Comparison of ENCODE assay signal across 9 cellular contexts in genomic region chr19:3762130-3762473, GRCh38. TPM values are rescaled to one million over a fixed set of nuclear protein-coding genes. Genes with fewer than 3 reads are reported as not detected.
DNase-seq lines count a peak whose midpoint lies in the region; ATAC-seq, FAIRE-seq and TF ChIP-seq lines count a peak whose summit lies in the region.
"Had no signal": no experiment of that assay in that cellular context is flagged by ENCODE, and none has a peak within 500 bp of the region (broad histone marks: within the 10 kb centered on the region; RNA-seq: fewer than 3 reads in every experiment).

No MANE protein-coding gene starts in this region.

- H3K18ac ChIP-seq in H1 (ENCODE audit: extremely low read depth, low read length): no peak overlapping the region
- H3K18ac ChIP-seq in neuronal stem cell (ENCODE audit: low read length): no peak overlapping the region

- peaks cover 5% of the 10 kb centered on the region for H3K23me2 ChIP-seq in H1 (ENCODE audit: low read depth, low read length)

- peak overlapping the region; percentile 69 for H3K4me2 ChIP-seq in OCI-LY3 (ENCODE audit: low read length)
- H3K4me2 ChIP-seq in H1 (ENCODE audit: insufficient read depth in 1 of 2, low read depth in 2 of 2, low read length in 2 of 2): peak overlapping the region; percentile 63 to 87; a peak in 2 of 4 replicates
- no peak overlapping the region for H3K4me2 ChIP-seq in neuronal stem cell (ENCODE audit: insufficient read depth, low read length, poor library complexity, severe bottlenecking)

- H2BK12ac ChIP-seq in H1 (ENCODE audit: low read depth, low read length) (no peak overlapping the region), neuronal stem cell (ENCODE audit: low read length) (no peak overlapping the region)

- H3K23ac ChIP-seq in H1 (ENCODE audit: insufficient read length): no peak overlapping the region
- no peak overlapping the region for H3K23ac ChIP-seq in neuronal stem cell (ENCODE audit: low read depth, low read length, poor library complexity)

- no peak overlapping the region for H2BK15ac ChIP-seq in H1 (ENCODE audit: low read length)
- H2BK15ac ChIP-seq in neuronal stem cell (ENCODE audit: low read length): no peak overlapping the region

- no peak overlapping the region for H3K56ac ChIP-seq in H1 (replicated peaks; ENCODE audit: insufficient read length, low read depth, low read length)

- H3K27me3 ChIP-seq in CD8-positive, alpha-beta memory T cell (ENCODE audit: insufficient read depth, low read length, poor library complexity, severe bottlenecking): no peaks in the 10 kb centered on the region
- H3K27me3 ChIP-seq in OCI-LY3 (ENCODE audit: low read depth, low read length): no peaks in the 10 kb centered on the region
- H3K27me3 ChIP-seq in H1 (replicated peaks in 1 of 4; ENCODE audit: control insufficient read depth in 3 of 4, extremely low read depth in 1 of 4, insufficient read depth in 3 of 4, low read length in 3 of 4): no peaks in the 10 kb centered on the region
- no peaks in the 10 kb centered on the region for H3K27me3 ChIP-seq in neuronal stem cell (ENCODE audit: control insufficient read depth in 3 of 3, insufficient read depth in 3 of 3, low read depth in 1 of 3, low read length in 3 of 3)

- POLR2A ChIA-PET in CD8-positive, alpha-beta memory T cell (lab: Charles Lee): interaction anchor here (0.5 to 2.4 kb wide), 14 partner anchors 10 to 1503 kb away, joined by 3 to 29 read pairs (median 6); partner anchors contain the start of genes DAPK3, EEF2 and YJU2
- POLR2A ChIA-PET in H1 (lab: Charles Lee; ENCODE audit: partially characterized antibody): interaction anchor here (0.9 to 3.0 kb wide), 22 partner anchors 10 to 224 kb away, joined by 3 to 23 read pairs (median 4); partner anchors contain the start of genes DAPK3, EEF2, MATK and NMRK2

- H3K79me1 ChIP-seq in H1 (ENCODE audit: low read depth, low read length) (peaks cover 3% of the 10 kb centered on the region; the same call in 1 of the 2 replicates), neuronal stem cell (ENCODE audit: low read depth, low read length) (peaks cover 4% of the 10 kb centered on the region)

- peaks cover 0 to 49% (median 2%) of the 10 kb centered on the region in 3 donors for H3K36me3 Mint-ChIP-seq in CD8-positive, alpha-beta memory T cell

- no peak for TF ChIP-seq POLR2A in H1 (IDR thresholded peaks at IDR 0.05; ENCODE audit: control extremely low read depth in 1 of 2, low read depth in 2 of 2, low read length in 2 of 2)

- H2BK120ac ChIP-seq in H1 (replicated peaks; ENCODE audit: low read depth, low read length): no peak overlapping the region
- H2BK120ac ChIP-seq in neuronal stem cell (ENCODE audit: low read depth, low read length): no peak overlapping the region

- TF ChIP-seq EP300 in H1 (IDR thresholded peaks at IDR 0.05; ENCODE audit: borderline replicate concordance in 1 of 2, low read depth in 2 of 2, low read length in 2 of 2): no peak

- H4K20me1 ChIP-seq in OCI-LY3 (ENCODE audit: insufficient read depth, low read length) (no peaks in the 10 kb centered on the region), H1 (replicated peaks in 1 of 2; ENCODE audit: control insufficient read depth in 1 of 2, insufficient read depth in 2 of 2, low read length in 2 of 2) (peaks cover 0 to 9% of the 10 kb centered on the region in 2 experiments)

- no peak for DNase-seq in CD8-positive, alpha-beta memory T cell
- DNase-seq in H1 (ENCODE audit: low read depth in 1 of 2, low spot score in 2 of 2): no peak
- no peak for DNase-seq in neuronal stem cell (ENCODE audit: low spot score)
- DNase-seq in islet precursor cell: no peak
- DNase-seq in NCI-H1417 (lab: John Stamatoyannopoulos, UW): no peak
- DNase-seq in NCI-H2196 treated with DMSO at 0.1 percent for 48 hours (lab: John Stamatoyannopoulos, UW; ENCODE audit: unreplicated experiment): no peak

- H3K9ac ChIP-seq in OCI-LY3 (ENCODE audit: low read length) (peak overlapping the region; percentile 97), H1 (replicated peaks in 1 of 4; ENCODE audit: extremely low read depth in 1 of 4, low read depth in 3 of 4, low read length in 3 of 4) (no peak overlapping the region), neuronal stem cell (ENCODE audit: low read depth, low read length, poor library complexity) (no peak overlapping the region)

- no peak overlapping the region for H2AK5ac ChIP-seq in H1 (ENCODE audit: low read depth, low read length)
- no peak overlapping the region for H2AK5ac ChIP-seq in neuronal stem cell (ENCODE audit: low read depth, low read length)

- peak overlapping the region; percentile 85; the same call in 1 of the 2 replicates for H2AFZ ChIP-seq in OCI-LY3 (ENCODE audit: low read depth, low read length)
- H2AFZ ChIP-seq in H1 (ENCODE audit: low read length): no peak overlapping the region
- H2AFZ ChIP-seq in neuronal stem cell (ENCODE audit: low read length): peak overlapping the region; percentile 95

- H3K4me3 Mint-ChIP-seq in CD8-positive, alpha-beta memory T cell: peak overlapping the region; percentile 96 to 99 (median 98)

- 63% methylated on average over 1 of the region's 1 CpG; no CpG with 5 or more reads in 1 of the 2 experiments for WGBS in H1 (ENCODE audit: extremely low coverage in 1 of 2, insufficient coverage in 1 of 2, insufficient read length in 1 of 2, insufficient replicate concordance in 2 of 2, low coverage in 1 of 2, low lambda C conversion rate in 2 of 2, missing lambda C conversion rate in 1 of 2), 2 experiments
- WGBS in neuronal stem cell (ENCODE audit: extremely low coverage in 2 of 2, insufficient read length in 2 of 2, insufficient replicate concordance in 1 of 2), 2 donors: no CpG with 5 or more reads among the region's 1 CpG

- H2BK5ac ChIP-seq in H1 (ENCODE audit: low read depth, low read length) (no peak overlapping the region), neuronal stem cell (ENCODE audit: low read length) (no peak overlapping the region)

- no peak for TF ChIP-seq RAD21 in H1 (IDR thresholded peaks at IDR 0.05 in 1 of 2, conservative IDR thresholded peaks at IDR 0.05 in 1 of 2; ENCODE audit: low read depth in 2 of 2, low read length in 2 of 2)

- TF ChIP-seq CTCF in OCI-LY3 (IDR thresholded peaks at IDR 0.05; ENCODE audit: low read depth, low read length) (no peak), H1 (IDR thresholded peaks at IDR 0.05; ENCODE audit: control extremely low read depth in 1 of 3, insufficient read depth in 1 of 3, low read depth in 1 of 3, low read length in 3 of 3) (no peak)

- peak overlapping the region; percentile 100 for H3K27ac Mint-ChIP-seq in CD8-positive, alpha-beta memory T cell

- peaks cover 5% of the 10 kb centered on the region for H3K36me3 ChIP-seq in CD8-positive, alpha-beta memory T cell (ENCODE audit: insufficient read depth, low read length)
- H3K36me3 ChIP-seq in OCI-LY3 (replicated peaks; ENCODE audit: low read depth, low read length) (peaks cover 13% of the 10 kb centered on the region), H1 (ENCODE audit: control insufficient read depth in 2 of 4, insufficient read depth in 4 of 4, low read length in 3 of 4) (peaks cover 0 to 6% (median 3%) of the 10 kb centered on the region in 4 experiments; a peak in 6 of 8 replicates), neuronal stem cell (replicated peaks in 1 of 2; ENCODE audit: control insufficient read depth in 2 of 2, insufficient read depth in 2 of 2, low read length in 2 of 2) (peaks cover 11 to 41% of the 10 kb centered on the region in 2 donors)

- H4K8ac ChIP-seq in H1 (ENCODE audit: extremely low read depth, insufficient read depth, low read length) (no peak overlapping the region), neuronal stem cell (ENCODE audit: low read depth, low read length) (no peak overlapping the region)

- H3K79me2 ChIP-seq in OCI-LY3 (ENCODE audit: low read length) (peaks cover 35% of the 10 kb centered on the region), H1 (ENCODE audit: control insufficient read depth in 1 of 2, insufficient read depth in 2 of 2, low read length in 2 of 2) (peaks cover 0 to 7% of the 10 kb centered on the region in 2 experiments; a peak in 1 of 4 replicates)

- peaks cover 45% of the 10 kb centered on the region for H3K4me1 ChIP-seq in CD8-positive, alpha-beta memory T cell (ENCODE audit: insufficient read depth, low read length)
- H3K4me1 ChIP-seq in OCI-LY3 (ENCODE audit: low read length) (peaks cover 7% of the 10 kb centered on the region), H1 (replicated peaks in 1 of 4; ENCODE audit: control insufficient read depth in 3 of 4, insufficient read depth in 4 of 4, low read length in 3 of 4) (no peaks in the 10 kb centered on the region), neuronal stem cell (ENCODE audit: control insufficient read depth in 2 of 2, insufficient read depth in 1 of 2, low read depth in 1 of 2, low read length in 2 of 2) (peaks cover 0 to 4% of the 10 kb centered on the region in 2 donors)

- H3K9me3 ChIP-seq in CD8-positive, alpha-beta memory T cell (ENCODE audit: low read length): no peaks in the 10 kb centered on the region
- no peaks in the 10 kb centered on the region for H3K9me3 ChIP-seq in OCI-LY3 (ENCODE audit: insufficient read depth, low read length)
- no peaks in the 10 kb centered on the region for H3K9me3 ChIP-seq in H1 (ENCODE audit: insufficient read depth in 2 of 2, low read depth in 1 of 2, low read length in 1 of 2)
- H3K9me3 ChIP-seq in neuronal stem cell (replicated peaks in 1 of 2; ENCODE audit: control insufficient read depth in 2 of 2, insufficient read depth in 1 of 2, low read depth in 1 of 2, low read length in 2 of 2): no peaks in the 10 kb centered on the region

- no peak overlapping the region for H4K91ac ChIP-seq in H1 (replicated peaks; ENCODE audit: insufficient read length, low read length)
- H4K91ac ChIP-seq in neuronal stem cell (ENCODE audit: low read depth, low read length, poor library complexity): no peak overlapping the region

- H4K5ac ChIP-seq in H1 (ENCODE audit: insufficient read length, low read depth, low read length): no peak overlapping the region

- H3K14ac ChIP-seq in H1 (ENCODE audit: insufficient read length) (no peak overlapping the region), neuronal stem cell (ENCODE audit: low read length) (no peak overlapping the region)

- no peak overlapping the region for H2BK20ac ChIP-seq in H1 (ENCODE audit: low read length)

- H3K4ac ChIP-seq in H1 (replicated peaks; ENCODE audit: insufficient read length, low read depth, low read length) (no peak overlapping the region), neuronal stem cell (ENCODE audit: low read length) (no peak overlapping the region)

- ATAC-seq in GM19395 (IDR thresholded peaks at IDR 0.05; ENCODE audit: unreplicated experiment): no peak

- peaks cover 38 to 66% (median 42%) of the 10 kb centered on the region in 3 donors for H3K4me1 Mint-ChIP-seq in CD8-positive, alpha-beta memory T cell

- CTCF ChIA-PET in CD8-positive, alpha-beta memory T cell (lab: Charles Lee): interaction anchor here (0.8 to 9.5 kb wide), 18 partner anchors 13 to 226 kb away, joined by 3 to 63 read pairs (median 6); partner anchors contain the start of gene MATK
- CTCF ChIA-PET in H1 (lab: Charles Lee; ENCODE audit: partially characterized antibody): interaction anchor here (0.6 to 2.7 kb wide), 9 partner anchors 14 to 909 kb away, joined by 3 to 8 read pairs (median 4); no protein-coding TSS in a partner anchor

- H3K27ac ChIP-seq in CD8-positive, alpha-beta memory T cell (ENCODE audit: low read depth, low read length): peak overlapping the region; percentile 100
- H3K27ac ChIP-seq in OCI-LY3 (ENCODE audit: low read length): peak overlapping the region; percentile 91
- no peak overlapping the region for H3K27ac ChIP-seq in H1 (ENCODE audit: low read depth, low read length)
- no peak overlapping the region for H3K27ac ChIP-seq in neuronal stem cell (replicated peaks; ENCODE audit: low read length)

- peaks cover 0 to 4% (median 0%) of the 10 kb centered on the region in 5 donors for H3K9me3 Mint-ChIP-seq in CD8-positive, alpha-beta memory T cell

- peak overlapping the region; percentile 98 for H3K4me3 ChIP-seq in CD8-positive, alpha-beta memory T cell (ENCODE audit: low read length)
- H3K4me3 ChIP-seq in OCI-LY3 (ENCODE audit: low read length) (peak overlapping the region; percentile 96), H1 (ENCODE audit: extremely low read depth in 1 of 4, insufficient read depth in 2 of 4, low read depth in 3 of 4, low read length in 4 of 4) (peak overlapping the region; percentile 73 to 92 (median 88); a peak in 6 of 8 replicates), neuronal stem cell (ENCODE audit: low read length in 2 of 2) (peak overlapping the region in 1 of 2 donors; percentile 81)

- H3K27me3 Mint-ChIP-seq in CD8-positive, alpha-beta memory T cell: peaks cover 0 to 7% of the 10 kb centered on the region in 2 donors

- FAIRE-seq in H1 (lab: Jason Lieb, UNC): no peak

RNA-seq across cellular contexts. Expression of gene MRPL54, which starts 0.4 kb away (rescaled TPM):
- total RNA-seq in CD8-positive, alpha-beta memory T cell: 10 to 100 TPM; 85.0 to 95.3 TPM
- polyA plus RNA-seq in CD8-positive, alpha-beta memory T cell: 113 TPM
- total RNA-seq in H1 (2021; fragmentation: NEBNext Ultra II Directional; extraction: Animal tissue kit (Norgen Biotek cat#: 25700)): 72.8 and 80.3 TPM in 2 replicates
- polyA plus RNA-seq in H1 (2011; rRNA removed): 63.8 and 83.6 TPM in 2 replicates
- polyA plus RNA-seq in H1 (2011; cell fraction: cytosol; rRNA removed): 71.0 TPM
- polyA plus RNA-seq in H1 (2011; cell fraction: nucleus; rRNA removed): 47.1 TPM
- 42.7 to 64.5 TPM (median 57.7 TPM) in 4 replicates for polyA plus RNA-seq in H1 (2012, experiment 1 of 2)
- polyA plus RNA-seq in H1 (2012, experiment 2 of 2): 118 TPM
- polyA plus RNA-seq in H1 (2013, experiment 1 of 2): 48.2 TPM
- polyA plus RNA-seq in H1 (2013, experiment 2 of 2): 51.1 TPM
- polyA minus RNA-seq in H1 (2011; rRNA and poly(A)+ RNA removed): 6.2 and 7.2 TPM in 2 replicates
- 19.3 TPM for polyA minus RNA-seq in H1 (2011; cell fraction: cytosol; rRNA and poly(A)+ RNA removed)
- polyA minus RNA-seq in H1 (2011; cell fraction: nucleus; rRNA and poly(A)+ RNA removed): 11.1 TPM
- 39.9 TPM for polyA plus RNA-seq in neuronal stem cell (2013, experiment 1 of 2)
- 40.6 TPM for polyA plus RNA-seq in neuronal stem cell (2013, experiment 2 of 2)

RNA-seq across cellular contexts. Expression of gene APBA3, which starts 0.6 kb away (rescaled TPM):
- 10 to 100 TPM; 36.3 to 39.0 TPM for total RNA-seq in CD8-positive, alpha-beta memory T cell
- polyA plus RNA-seq in CD8-positive, alpha-beta memory T cell: 40.8 TPM
- total RNA-seq in H1 (2021; fragmentation: NEBNext Ultra II Directional; extraction: Animal tissue kit (Norgen Biotek cat#: 25700)): 21.4 and 23.4 TPM in 2 replicates
- polyA plus RNA-seq in H1 (2011; rRNA removed): 36.9 and 48.4 TPM in 2 replicates
- polyA plus RNA-seq in H1 (2011; cell fraction: cytosol; rRNA removed): 33.3 TPM
- polyA plus RNA-seq in H1 (2011; cell fraction: nucleus; rRNA removed): 74.8 TPM
- polyA plus RNA-seq in H1 (2012, experiment 1 of 2): 17.8 to 23.6 TPM (median 21.2 TPM) in 4 replicates
- polyA plus RNA-seq in H1 (2012, experiment 2 of 2): 27.9 TPM
- 20.4 TPM for polyA plus RNA-seq in H1 (2013, experiment 1 of 2)
- polyA plus RNA-seq in H1 (2013, experiment 2 of 2): 17.7 TPM
- polyA minus RNA-seq in H1 (2011; rRNA and poly(A)+ RNA removed): 12.6 and 14.5 TPM in 2 replicates
- 25.8 TPM for polyA minus RNA-seq in H1 (2011; cell fraction: cytosol; rRNA and poly(A)+ RNA removed)
- 32.4 TPM for polyA minus RNA-seq in H1 (2011; cell fraction: nucleus; rRNA and poly(A)+ RNA removed)
- polyA plus RNA-seq in neuronal stem cell (2013, experiment 1 of 2): 19.0 TPM
- 17.8 TPM for polyA plus RNA-seq in neuronal stem cell (2013, experiment 2 of 2)

RNA-seq across cellular contexts. Expression of gene RAX2, which starts 9.9 kb away (rescaled TPM):
- total RNA-seq in CD8-positive, alpha-beta memory T cell: not detected
- not detected for polyA plus RNA-seq in CD8-positive, alpha-beta memory T cell
- not detected in 2 replicates for total RNA-seq in H1 (2021; fragmentation: NEBNext Ultra II Directional; extraction: Animal tissue kit (Norgen Biotek cat#: 25700))
- polyA plus RNA-seq in H1 (2011; rRNA removed): 0.08 and 0.19 TPM in 2 replicates
- 0.09 TPM for polyA plus RNA-seq in H1 (2011; cell fraction: cytosol; rRNA removed)
- 0.33 TPM for polyA plus RNA-seq in H1 (2011; cell fraction: nucleus; rRNA removed)
- 0.11 TPM in 1 of 4 replicates, not detected in the others for polyA plus RNA-seq in H1 (2012, experiment 1 of 2)
- polyA plus RNA-seq in H1 (2012, experiment 2 of 2): not detected
- 0.04 TPM for polyA plus RNA-seq in H1 (2013, experiment 1 of 2)
- polyA plus RNA-seq in H1 (2013, experiment 2 of 2): 0.06 TPM
- polyA minus RNA-seq in H1 (2011; rRNA and poly(A)+ RNA removed): not detected in 2 replicates
- not detected for polyA minus RNA-seq in H1 (2011; cell fraction: cytosol; rRNA and poly(A)+ RNA removed)
- polyA minus RNA-seq in H1 (2011; cell fraction: nucleus; rRNA and poly(A)+ RNA removed): 0.40 TPM
- polyA plus RNA-seq in neuronal stem cell (2013, experiment 1 of 2): 0.01 TPM
- 0.03 TPM for polyA plus RNA-seq in neuronal stem cell (2013, experiment 2 of 2)
- total RNA-seq: LHCN-M2 had no signal

RNA-seq across cellular contexts. Expression of gene MATK, which starts 24.1 kb away (rescaled TPM):
- total RNA-seq in CD8-positive, alpha-beta memory T cell: 10 to 100 TPM; 27.6 to 28.1 TPM
- 142 TPM for polyA plus RNA-seq in CD8-positive, alpha-beta memory T cell
- total RNA-seq in H1 (2021; fragmentation: NEBNext Ultra II Directional; extraction: Animal tissue kit (Norgen Biotek cat#: 25700)): 21.4 and 21.5 TPM in 2 replicates
- 20.5 and 37.8 TPM in 2 replicates for polyA plus RNA-seq in H1 (2011; rRNA removed)
- polyA plus RNA-seq in H1 (2011; cell fraction: cytosol; rRNA removed): 25.4 TPM
- 41.2 TPM for polyA plus RNA-seq in H1 (2011; cell fraction: nucleus; rRNA removed)
- 10.5 to 20.3 TPM (median 18.1 TPM) in 4 replicates for polyA plus RNA-seq in H1 (2012, experiment 1 of 2)
- polyA plus RNA-seq in H1 (2012, experiment 2 of 2): 15.0 TPM
- 15.8 TPM for polyA plus RNA-seq in H1 (2013, experiment 1 of 2)
- polyA plus RNA-seq in H1 (2013, experiment 2 of 2): 15.4 TPM
- polyA minus RNA-seq in H1 (2011; rRNA and poly(A)+ RNA removed): 8.1 and 9.1 TPM in 2 replicates
- polyA minus RNA-seq in H1 (2011; cell fraction: cytosol; rRNA and poly(A)+ RNA removed): 15.0 TPM
- polyA minus RNA-seq in H1 (2011; cell fraction: nucleus; rRNA and poly(A)+ RNA removed): 11.9 TPM
- 1.4 TPM for polyA plus RNA-seq in neuronal stem cell (2013, experiment 1 of 2)
- polyA plus RNA-seq in neuronal stem cell (2013, experiment 2 of 2): 1.6 TPM
- total RNA-seq: LHCN-M2 had no signal

RNA-seq across cellular contexts. Expression of gene TJP3, which starts 53.9 kb away (rescaled TPM):
- 1 to 10 TPM; 1.5 to 1.7 TPM for total RNA-seq in CD8-positive, alpha-beta memory T cell
- polyA plus RNA-seq in CD8-positive, alpha-beta memory T cell: 16.2 TPM
- 24.6 and 26.1 TPM in 2 replicates for total RNA-seq in H1 (2021; fragmentation: NEBNext Ultra II Directional; extraction: Animal tissue kit (Norgen Biotek cat#: 25700))
- 17.1 and 30.2 TPM in 2 replicates for polyA plus RNA-seq in H1 (2011; rRNA removed)
- polyA plus RNA-seq in H1 (2011; cell fraction: cytosol; rRNA removed): 22.0 TPM
- polyA plus RNA-seq in H1 (2011; cell fraction: nucleus; rRNA removed): 41.8 TPM
- 29.8 to 44.6 TPM (median 40.4 TPM) in 4 replicates for polyA plus RNA-seq in H1 (2012, experiment 1 of 2)
- 36.2 TPM for polyA plus RNA-seq in H1 (2012, experiment 2 of 2)
- 37.5 TPM for polyA plus RNA-seq in H1 (2013, experiment 1 of 2)
- 30.4 TPM for polyA plus RNA-seq in H1 (2013, experiment 2 of 2)
- polyA minus RNA-seq in H1 (2011; rRNA and poly(A)+ RNA removed): 9.9 and 14.4 TPM in 2 replicates
- polyA minus RNA-seq in H1 (2011; cell fraction: cytosol; rRNA and poly(A)+ RNA removed): 18.3 TPM
- 12.6 TPM for polyA minus RNA-seq in H1 (2011; cell fraction: nucleus; rRNA and poly(A)+ RNA removed)
- polyA plus RNA-seq in neuronal stem cell (2013, experiment 1 of 2): 23.4 TPM
- polyA plus RNA-seq in neuronal stem cell (2013, experiment 2 of 2): 21.0 TPM
- total RNA-seq: LHCN-M2 had no signal

Comparison
In these comparisons a context has a peak if more than half of its experiments do, and no peak if none do; other contexts are left out.
1. H3K27ac ChIP-seq: peak in CD8-positive, alpha-beta memory T cell (single experiment) and OCI-LY3 (single experiment); none in H1 (single experiment) and neuronal stem cell (single experiment).